Comparison of ENCODE assay signal across 1 cellular context in genomic region chr21:27129215-27129614, GRCh38.
TF ChIP-seq lines count a peak whose summit lies in the region.

No MANE protein-coding gene starts in this region.

TF ChIP-seq in H1, 55 proteins besides CTCF, POLR2A, EP300 and RAD21:
- TF ChIP-seq, protein P1, sequence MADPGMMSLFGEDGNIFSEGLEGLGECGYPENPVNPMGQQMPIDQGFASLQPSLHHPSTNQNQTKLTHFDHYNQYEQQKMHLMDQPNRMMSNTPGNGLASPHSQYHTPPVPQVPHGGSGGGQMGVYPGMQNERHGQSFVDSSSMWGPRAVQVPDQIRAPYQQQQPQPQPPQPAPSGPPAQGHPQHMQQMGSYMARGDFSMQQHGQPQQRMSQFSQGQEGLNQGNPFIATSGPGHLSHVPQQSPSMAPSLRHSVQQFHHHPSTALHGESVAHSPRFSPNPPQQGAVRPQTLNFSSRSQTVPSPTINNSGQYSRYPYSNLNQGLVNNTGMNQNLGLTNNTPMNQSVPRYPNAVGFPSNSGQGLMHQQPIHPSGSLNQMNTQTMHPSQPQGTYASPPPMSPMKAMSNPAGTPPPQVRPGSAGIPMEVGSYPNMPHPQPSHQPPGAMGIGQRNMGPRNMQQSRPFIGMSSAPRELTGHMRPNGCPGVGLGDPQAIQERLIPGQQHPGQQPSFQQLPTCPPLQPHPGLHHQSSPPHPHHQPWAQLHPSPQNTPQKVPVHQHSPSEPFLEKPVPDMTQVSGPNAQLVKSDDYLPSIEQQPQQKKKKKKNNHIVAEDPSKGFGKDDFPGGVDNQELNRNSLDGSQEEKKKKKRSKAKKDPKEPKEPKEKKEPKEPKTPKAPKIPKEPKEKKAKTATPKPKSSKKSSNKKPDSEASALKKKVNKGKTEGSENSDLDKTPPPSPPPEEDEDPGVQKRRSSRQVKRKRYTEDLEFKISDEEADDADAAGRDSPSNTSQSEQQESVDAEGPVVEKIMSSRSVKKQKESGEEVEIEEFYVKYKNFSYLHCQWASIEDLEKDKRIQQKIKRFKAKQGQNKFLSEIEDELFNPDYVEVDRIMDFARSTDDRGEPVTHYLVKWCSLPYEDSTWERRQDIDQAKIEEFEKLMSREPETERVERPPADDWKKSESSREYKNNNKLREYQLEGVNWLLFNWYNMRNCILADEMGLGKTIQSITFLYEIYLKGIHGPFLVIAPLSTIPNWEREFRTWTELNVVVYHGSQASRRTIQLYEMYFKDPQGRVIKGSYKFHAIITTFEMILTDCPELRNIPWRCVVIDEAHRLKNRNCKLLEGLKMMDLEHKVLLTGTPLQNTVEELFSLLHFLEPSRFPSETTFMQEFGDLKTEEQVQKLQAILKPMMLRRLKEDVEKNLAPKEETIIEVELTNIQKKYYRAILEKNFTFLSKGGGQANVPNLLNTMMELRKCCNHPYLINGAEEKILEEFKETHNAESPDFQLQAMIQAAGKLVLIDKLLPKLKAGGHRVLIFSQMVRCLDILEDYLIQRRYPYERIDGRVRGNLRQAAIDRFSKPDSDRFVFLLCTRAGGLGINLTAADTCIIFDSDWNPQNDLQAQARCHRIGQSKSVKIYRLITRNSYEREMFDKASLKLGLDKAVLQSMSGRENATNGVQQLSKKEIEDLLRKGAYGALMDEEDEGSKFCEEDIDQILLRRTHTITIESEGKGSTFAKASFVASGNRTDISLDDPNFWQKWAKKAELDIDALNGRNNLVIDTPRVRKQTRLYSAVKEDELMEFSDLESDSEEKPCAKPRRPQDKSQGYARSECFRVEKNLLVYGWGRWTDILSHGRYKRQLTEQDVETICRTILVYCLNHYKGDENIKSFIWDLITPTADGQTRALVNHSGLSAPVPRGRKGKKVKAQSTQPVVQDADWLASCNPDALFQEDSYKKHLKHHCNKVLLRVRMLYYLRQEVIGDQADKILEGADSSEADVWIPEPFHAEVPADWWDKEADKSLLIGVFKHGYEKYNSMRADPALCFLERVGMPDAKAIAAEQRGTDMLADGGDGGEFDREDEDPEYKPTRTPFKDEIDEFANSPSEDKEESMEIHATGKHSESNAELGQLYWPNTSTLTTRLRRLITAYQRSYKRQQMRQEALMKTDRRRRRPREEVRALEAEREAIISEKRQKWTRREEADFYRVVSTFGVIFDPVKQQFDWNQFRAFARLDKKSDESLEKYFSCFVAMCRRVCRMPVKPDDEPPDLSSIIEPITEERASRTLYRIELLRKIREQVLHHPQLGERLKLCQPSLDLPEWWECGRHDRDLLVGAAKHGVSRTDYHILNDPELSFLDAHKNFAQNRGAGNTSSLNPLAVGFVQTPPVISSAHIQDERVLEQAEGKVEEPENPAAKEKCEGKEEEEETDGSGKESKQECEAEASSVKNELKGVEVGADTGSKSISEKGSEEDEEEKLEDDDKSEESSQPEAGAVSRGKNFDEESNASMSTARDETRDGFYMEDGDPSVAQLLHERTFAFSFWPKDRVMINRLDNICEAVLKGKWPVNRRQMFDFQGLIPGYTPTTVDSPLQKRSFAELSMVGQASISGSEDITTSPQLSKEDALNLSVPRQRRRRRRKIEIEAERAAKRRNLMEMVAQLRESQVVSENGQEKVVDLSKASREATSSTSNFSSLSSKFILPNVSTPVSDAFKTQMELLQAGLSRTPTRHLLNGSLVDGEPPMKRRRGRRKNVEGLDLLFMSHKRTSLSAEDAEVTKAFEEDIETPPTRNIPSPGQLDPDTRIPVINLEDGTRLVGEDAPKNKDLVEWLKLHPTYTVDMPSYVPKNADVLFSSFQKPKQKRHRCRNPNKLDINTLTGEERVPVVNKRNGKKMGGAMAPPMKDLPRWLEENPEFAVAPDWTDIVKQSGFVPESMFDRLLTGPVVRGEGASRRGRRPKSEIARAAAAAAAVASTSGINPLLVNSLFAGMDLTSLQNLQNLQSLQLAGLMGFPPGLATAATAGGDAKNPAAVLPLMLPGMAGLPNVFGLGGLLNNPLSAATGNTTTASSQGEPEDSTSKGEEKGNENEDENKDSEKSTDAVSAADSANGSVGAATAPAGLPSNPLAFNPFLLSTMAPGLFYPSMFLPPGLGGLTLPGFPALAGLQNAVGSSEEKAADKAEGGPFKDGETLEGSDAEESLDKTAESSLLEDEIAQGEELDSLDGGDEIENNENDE (IDR thresholded peaks at IDR 0.05; ENCODE audit: insufficient replicate concordance, low read length), result no peak
- TF ChIP-seq KDM4A (IDR thresholded peaks at IDR 0.05; ENCODE audit: low read depth, low read length, severe bottlenecking) (no peak), NANOG (IDR thresholded peaks at IDR 0.05; ENCODE audit: insufficient read depth, low read depth, low read length, poor library complexity, severe bottlenecking) (no peak), CEBPB (IDR thresholded peaks at IDR 0.05; ENCODE audit: low read depth, low read length) (no peak), SIX5 (IDR thresholded peaks at IDR 0.05; ENCODE audit: low read depth, low read length) (no peak), KDM5A (IDR thresholded peaks at IDR 0.05; ENCODE audit: low read length) (no peak), RFX5 (IDR thresholded peaks at IDR 0.05; ENCODE audit: borderline replicate concordance, low read depth, low read length) (no peak), RBBP5 (IDR thresholded peaks at IDR 0.05; ENCODE audit: borderline replicate concordance, low read depth, low read length) (no peak), SP1 (IDR thresholded peaks at IDR 0.05; ENCODE audit: low read depth, low read length) (no peak), ATF3 (IDR thresholded peaks at IDR 0.05; ENCODE audit: insufficient read depth, low read depth, low read length) (no peak), TAF7 (optimal IDR thresholded peaks at IDR 0.05; ENCODE audit: borderline replicate concordance, low read depth, low read length) (no peak), TCF12 (IDR thresholded peaks at IDR 0.05; ENCODE audit: low read depth, low read length) (no peak), CTBP2 (IDR thresholded peaks at IDR 0.05; ENCODE audit: borderline replicate concordance, insufficient read depth, insufficient read length, low read length) (no peak), EZH2 (IDR thresholded peaks at IDR 0.05; ENCODE audit: low read depth, low read length, severe bottlenecking) (no peak), RNF2 (IDR thresholded peaks at IDR 0.05; ENCODE audit: borderline replicate concordance, low read depth, low read length, missing control alignments, poor library complexity, severe bottlenecking) (no peak)
- TF ChIP-seq, protein P2, sequence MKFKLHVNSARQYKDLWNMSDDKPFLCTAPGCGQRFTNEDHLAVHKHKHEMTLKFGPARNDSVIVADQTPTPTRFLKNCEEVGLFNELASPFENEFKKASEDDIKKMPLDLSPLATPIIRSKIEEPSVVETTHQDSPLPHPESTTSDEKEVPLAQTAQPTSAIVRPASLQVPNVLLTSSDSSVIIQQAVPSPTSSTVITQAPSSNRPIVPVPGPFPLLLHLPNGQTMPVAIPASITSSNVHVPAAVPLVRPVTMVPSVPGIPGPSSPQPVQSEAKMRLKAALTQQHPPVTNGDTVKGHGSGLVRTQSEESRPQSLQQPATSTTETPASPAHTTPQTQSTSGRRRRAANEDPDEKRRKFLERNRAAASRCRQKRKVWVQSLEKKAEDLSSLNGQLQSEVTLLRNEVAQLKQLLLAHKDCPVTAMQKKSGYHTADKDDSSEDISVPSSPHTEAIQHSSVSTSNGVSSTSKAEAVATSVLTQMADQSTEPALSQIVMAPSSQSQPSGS (IDR thresholded peaks at IDR 0.05; ENCODE audit: low read length), result no peak
TF ChIP-seq in H1: peak in this region for 0.
